In the genomic region with DNA sequence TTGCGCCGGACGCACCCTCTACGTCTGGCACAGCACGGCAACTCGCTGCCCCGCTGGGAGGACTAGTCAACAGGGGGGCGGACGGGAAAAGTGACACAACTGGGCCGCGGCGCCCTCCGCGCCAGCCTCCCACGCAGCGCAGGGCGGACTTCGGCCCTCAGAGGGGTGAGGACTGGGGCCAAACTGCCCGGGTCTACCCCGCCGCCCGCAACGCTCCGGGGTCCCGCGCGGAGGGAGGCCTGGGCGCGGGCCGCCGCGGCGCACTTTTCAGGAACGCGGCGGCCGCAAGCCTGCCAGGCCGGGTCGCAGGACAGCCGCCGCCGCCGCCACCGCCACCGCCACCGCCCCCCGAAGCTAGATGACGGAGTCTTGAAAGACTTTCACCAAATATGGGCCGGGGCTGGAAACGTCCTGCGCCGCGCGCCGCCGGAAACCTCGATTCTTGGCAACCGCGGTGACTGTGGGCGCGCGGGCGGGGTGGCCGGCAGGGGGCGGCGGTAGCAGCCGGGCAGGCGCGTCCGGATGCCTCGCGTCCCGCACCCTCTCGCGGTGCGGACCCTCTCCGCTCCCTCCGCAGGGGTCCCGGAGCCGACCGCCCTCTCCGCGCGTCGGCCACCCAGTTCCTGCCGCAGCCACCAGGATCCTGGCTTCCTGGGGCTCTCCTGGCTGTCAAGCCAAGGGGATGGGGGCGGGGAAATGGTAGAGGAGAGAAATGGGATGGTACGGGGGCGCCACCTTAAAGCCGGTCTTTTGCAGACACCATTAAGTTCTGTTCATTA, we compare ENCODE assay signal across 9 cellular contexts. TPM values are rescaled to one million over a fixed set of nuclear protein-coding genes. Genes with fewer than 3 reads are reported as not detected.
DNase-seq lines count a peak whose midpoint lies in the region; ATAC-seq and TF ChIP-seq lines count a peak whose summit lies in the region.
"Had no signal": no experiment of that assay in that cellular context is flagged by ENCODE, and none has a peak within 500 bp of the region (broad histone marks: within the 10 kb centered on the region; RNA-seq: fewer than 3 reads in every experiment).

No MANE protein-coding gene starts in this region.

- DNase-seq in NCI-H1417 (lab: John Stamatoyannopoulos, UW) (peak in 2 of 3 experiments; percentile 49 to 52), NCI-H1417 treated with DMSO at 0.1 percent for 48 hours (lab: John Stamatoyannopoulos, UW) (no peak), HL-60 (ENCODE audit: low read depth in 1 of 2, low spot score in 1 of 2) (peak in 1 of 2 experiments; percentile 42), SK-N-MC (ENCODE audit: low read depth, low spot score) (no peak), colonic mucosa (peak; percentile 74), left colon (peak; percentile 72 to 79)
- peak; percentile 25 to 50 for DNase-seq in stimulated activated CD4-positive, alpha-beta T cell treated with anti-CD3 and anti-CD28 coated beads, Interleukin-4, amount 100 ng/mL, for 48 hours (ENCODE audit: low read depth in 2 of 2)

- intact Hi-C loops in colonic mucosa (cut with DNase I) (no loop called here), left colon (cut with DNase I, micrococcal nuclease) (no loop called here)

- H3K27me3 ChIP-seq in HL-60 (ENCODE audit: insufficient read depth, poor library complexity, severe bottlenecking): peaks cover 35% of the 10 kb centered on the region
- peaks cover 16% of the 10 kb centered on the region for H3K27me3 ChIP-seq in colonic mucosa
- H3K27me3 ChIP-seq: BLaER1 had no signal

- H3K9ac ChIP-seq in SK-N-MC (ENCODE audit: insufficient read length) (peak overlapping the region; percentile 88), colonic mucosa (ENCODE audit: low read depth in 2 of 2, low read length in 2 of 2) (peak overlapping the region; percentile 74 to 75)
- H3K9ac ChIP-seq: BLaER1 had no signal

- TF ChIP-seq CTCF in HL-60 (IDR thresholded peaks at IDR 0.05; ENCODE audit: insufficient read depth, low read length) (no peak), colonic mucosa (IDR thresholded peaks at IDR 0.05) (peak; percentile 61)

- peak; percentile 81 for ATAC-seq in GM21381 (IDR thresholded peaks at IDR 0.05; ENCODE audit: unreplicated experiment)
- ATAC-seq in left colon: peak; percentile 49

- H3K27ac ChIP-seq in HL-60 (replicated peaks): no peak overlapping the region
- H3K27ac ChIP-seq in SK-N-MC: peak overlapping the region; percentile 99
- peak overlapping the region; percentile 86 for H3K27ac ChIP-seq in colonic mucosa
- H3K27ac ChIP-seq: BLaER1 had no signal

- H3K4me3 ChIP-seq in HL-60 (replicated peaks; ENCODE audit: insufficient read depth, low read length) (peak overlapping the region; percentile 53), SK-N-MC (peak overlapping the region; percentile 90), colonic mucosa (peak overlapping the region; percentile 53)
- H3K4me3 ChIP-seq: BLaER1 had no signal

- H3K4me1 ChIP-seq in colonic mucosa: no peaks in the 10 kb centered on the region
- H3K4me1 ChIP-seq: BLaER1 had no signal

- H3K9me3 ChIP-seq in SK-N-MC (ENCODE audit: low read depth, low read length) (no peaks in the 10 kb centered on the region), colonic mucosa (no peaks in the 10 kb centered on the region)

- H3K36me3 ChIP-seq in SK-N-MC (ENCODE audit: insufficient read depth, low read length): peaks cover 5% of the 10 kb centered on the region
- no peaks in the 10 kb centered on the region for H3K36me3 ChIP-seq in colonic mucosa
- H3K36me3 ChIP-seq: BLaER1 had no signal

RNA-seq across cellular contexts. Expression of gene CCN1, which starts 3.7 kb away (rescaled TPM):
- 10 to 100 TPM; 15.6 to 44.7 TPM for total RNA-seq in colonic mucosa
- total RNA-seq in left colon: 10 to 100 TPM; 18.0 to 18.5 TPM

Comparison
In these comparisons a context has a peak if more than half of its experiments do, and no peak if none do; other contexts are left out.
1. DNase-seq: peak in NCI-H1417 (2 of 3), colonic mucosa (single experiment), left colon (2 of 2) and stimulated activated CD4-positive, alpha-beta T cell treated with anti-CD3 and anti-CD28 coated beads, Interleukin-4, amount 100 ng/mL, for 48 hours (2 of 2); none in NCI-H1417 treated with DMSO at 0.1 percent for 48 hours (single experiment) and SK-N-MC (single experiment).
2. Peak in every context shown above with its lines, with median percentiles within 50 percentile points of each other: H3K4me3 ChIP-seq.